Comparison of ENCODE assay signal across 28 cellular contexts in genomic region chr3:66186545-66186944, GRCh38. TPM values are rescaled to one million over a fixed set of nuclear protein-coding genes. Genes with fewer than 3 reads are reported as not detected.
DNase-seq lines count a peak whose midpoint lies in the region; ATAC-seq, FAIRE-seq and TF ChIP-seq lines count a peak whose summit lies in the region.
"Had no signal": no experiment of that assay in that cellular context is flagged by ENCODE, and none has a peak within 500 bp of the region (broad histone marks: within the 10 kb centered on the region; RNA-seq: fewer than 3 reads in every experiment).

No MANE protein-coding gene starts in this region.

- H3K4me1 ChIP-seq in left ventricle myocardium inferior (peaks cover 20% of the 10 kb centered on the region), HepG2 (ENCODE audit: insufficient read depth, low read length) (no peaks in the 10 kb centered on the region), right lobe of liver (no peaks in the 10 kb centered on the region), endodermal cell (ENCODE audit: control insufficient read depth, insufficient read depth, low read length) (no peaks in the 10 kb centered on the region)
- H3K4me1 ChIP-seq: BE2C, BLaER1 had no signal

- no peaks in the 10 kb centered on the region for H3K27me3 Mint-ChIP-seq in endodermal cell (ENCODE audit: insufficient read depth)
- H3K27me3 Mint-ChIP-seq in stimulated activated memory B cell treated with anti-CD40 and anti-IgM and Interleukin-4, amounts not matched to agents 10 μg/mL and 1 μg/mL and 100 μg/mL, for 72 hours: peaks cover 22% of the 10 kb centered on the region

- no peak for FAIRE-seq in HepG2 (lab: Jason Lieb, UNC)
- FAIRE-seq: A204.1, GM12891, GM19239 had no signal

- intact Hi-C loops in left ventricle myocardium inferior (cut with micrococcal nuclease): no loop called here
- intact Hi-C loops in Right ventricle myocardium superior (cut with DNase I): no loop called here
- intact Hi-C loops in HepG2 (cut with micrococcal nuclease; ENCODE audit: unreplicated experiment): no loop called here
- intact Hi-C loops in right lobe of liver (cut with DNase I): no loop called here

- no TSS peak for BruUV-seq in HepG2 (replicated peaks; lab: Mats Ljungman, UMichigan)

- no peak for TF ChIP-seq CTCF in left ventricle myocardium inferior (IDR thresholded peaks at IDR 0.05; ENCODE audit: borderline replicate concordance)
- no peak for TF ChIP-seq CTCF in HepG2 (CRISPR knock-in tag; IDR thresholded peaks at IDR 0.05)
- no peak for TF ChIP-seq CTCF in right lobe of liver (IDR thresholded peaks at IDR 0.05)
- TF ChIP-seq CTCF in endodermal cell (conservative IDR thresholded peaks at IDR 0.05): no peak

- H3K4me1 Mint-ChIP-seq in endodermal cell: no peaks in the 10 kb centered on the region
- no peaks in the 10 kb centered on the region for H3K4me1 Mint-ChIP-seq in stimulated activated memory B cell treated with anti-CD40 and anti-IgM and Interleukin-4, amounts not matched to agents 10 μg/mL and 1 μg/mL and 100 μg/mL, for 72 hours
- H3K4me1 Mint-ChIP-seq: CD14-positive monocyte; CD4-positive, CD25-positive, alpha-beta regulatory T cell; CD8-positive, alpha-beta memory T cell had no signal

- no peak for ATAC-seq in Right ventricle myocardium superior (ENCODE audit: poor library complexity)
- no peak for ATAC-seq in HepG2
- no peak for ATAC-seq in right lobe of liver
- ATAC-seq in stimulated activated memory B cell treated with anti-CD40 and anti-IgM and Interleukin-4, amounts not matched to agents 10 μg/mL and 1 μg/mL and 100 μg/mL, for 72 hours: peak; percentile 22

- no peak overlapping the region for H3K4me2 ChIP-seq in HepG2 (ENCODE audit: low read depth, low read length)
- H3K4me2 ChIP-seq: BLaER1 had no signal

- no peak overlapping the region for H3K9ac ChIP-seq in HepG2 (ENCODE audit: insufficient read depth, low read depth, low read length)
- H3K9ac ChIP-seq in endodermal cell (ENCODE audit: extremely low read depth, low read length, poor library complexity, severe bottlenecking): no peak overlapping the region
- H3K9ac ChIP-seq: BLaER1 had no signal

- no peaks in the 10 kb centered on the region for H3K9me3 Mint-ChIP-seq in endodermal cell
- peaks cover 18% of the 10 kb centered on the region for H3K9me3 Mint-ChIP-seq in stimulated activated memory B cell treated with anti-CD40 and anti-IgM and Interleukin-4, amounts not matched to agents 10 μg/mL and 1 μg/mL and 100 μg/mL, for 72 hours
- H3K9me3 Mint-ChIP-seq: CD8-positive, alpha-beta memory T cell had no signal

- no peaks in the 10 kb centered on the region for H3K79me2 ChIP-seq in HepG2 (ENCODE audit: insufficient read depth, low read length)

- H3K9me3 ChIP-seq in left ventricle myocardium inferior (replicated peaks) (no peaks in the 10 kb centered on the region), HepG2 (ENCODE audit: low read length) (no peaks in the 10 kb centered on the region), right lobe of liver (no peaks in the 10 kb centered on the region), endodermal cell (ENCODE audit: control insufficient read depth, low read length) (no peaks in the 10 kb centered on the region)
- H3K9me3 ChIP-seq: BE2C, BLaER1 had no signal

- TF ChIP-seq POLR2A in HepG2 (IDR thresholded peaks at IDR 0.05; ENCODE audit: insufficient read depth in 1 of 2, low read depth in 2 of 2, low read length in 2 of 2) (no peak), right lobe of liver (IDR thresholded peaks at IDR 0.05) (no peak)

- CTCF ChIA-PET in HepG2 (lab: Yijun Ruan, JAX; ENCODE audit: low intra/inter-chr PET ratio, low total read pairs): no interaction called here

- no peak for DNase-seq in left ventricle myocardium inferior
- DNase-seq in Right ventricle myocardium superior: no peak
- no peak for DNase-seq in HepG2 (ENCODE audit: low spot score)
- DNase-seq in right lobe of liver: no peak
- peak; percentile 10 for DNase-seq in endodermal cell
- no peak for DNase-seq in NCI-H146 (lab: John Stamatoyannopoulos, UW)
- DNase-seq in mucosa of gallbladder (ENCODE audit: low spot score): no peak
- DNase-seq: 8988T; ACHN; BE2C; C1 segment of cervical spinal cord; CD4-positive, alpha-beta memory T cell; CD4-positive, CD25-positive, alpha-beta regulatory T cell; CD8-positive, alpha-beta memory T cell; COR-L47; DMS 273 treated with DMSO at 0.1 percent for 48 hours; DMS153; DMS53; DMS79; DND-41; EL; GDM1 had no signal

- in situ Hi-C loops in HepG2 (cut with HindIII; ENCODE audit: extremely low pct_ligation_motif_present, low pct_unique_long_range_greater_than_20kb): no loop called here

- H3K36me3 ChIP-seq in left ventricle myocardium inferior (no peaks in the 10 kb centered on the region), HepG2 (replicated peaks in 1 of 2; ENCODE audit: control insufficient read depth in 1 of 2, insufficient read depth in 2 of 2, low read length in 2 of 2) (no peaks in the 10 kb centered on the region), right lobe of liver (no peaks in the 10 kb centered on the region), endodermal cell (ENCODE audit: control insufficient read depth, insufficient read depth, low read length) (no peaks in the 10 kb centered on the region)
- H3K36me3 ChIP-seq: BE2C, BLaER1 had no signal

- no peak overlapping the region for H3K4me3 Mint-ChIP-seq in endodermal cell
- no peak overlapping the region for H3K4me3 Mint-ChIP-seq in stimulated activated memory B cell treated with anti-CD40 and anti-IgM and Interleukin-4, amounts not matched to agents 10 μg/mL and 1 μg/mL and 100 μg/mL, for 72 hours
- H3K4me3 Mint-ChIP-seq: CD14-positive monocyte; CD4-positive, alpha-beta memory T cell; CD4-positive, CD25-positive, alpha-beta regulatory T cell; CD8-positive, alpha-beta memory T cell had no signal

- POLR2A ChIA-PET in HepG2 (lab: Yijun Ruan, JAX): no interaction called here

- H2AFZ ChIP-seq in HepG2 (ENCODE audit: low read length): no peak overlapping the region

- no peaks in the 10 kb centered on the region; the same call in 1 of the 2 replicates for H4K20me1 ChIP-seq in HepG2 (ENCODE audit: insufficient read depth, low read length)
- H4K20me1 ChIP-seq: BLaER1 had no signal

- H3K4me3 ChIP-seq in left ventricle myocardium inferior (no peak overlapping the region), HepG2 (replicated peaks in 1 of 3; ENCODE audit: insufficient read depth in 1 of 3, low read depth in 2 of 3, low read length in 3 of 3) (no peak overlapping the region), right lobe of liver (no peak overlapping the region), endodermal cell (ENCODE audit: low read length) (no peak overlapping the region)
- H3K4me3 ChIP-seq: BLaER1 had no signal

- TF ChIP-seq EP300 in HepG2 (IDR thresholded peaks at IDR 0.05; ENCODE audit: low read depth in 2 of 2, low read length in 2 of 2) (no peak), HepG2 (CRISPR knock-in tag; IDR thresholded peaks at IDR 0.05; ENCODE audit: borderline replicate concordance) (no peak)

- H3K27ac ChIP-seq in left ventricle myocardium inferior (replicated peaks) (peak overlapping the region; percentile 35), HepG2 (ENCODE audit: extremely low read length, insufficient read depth, low read length) (no peak overlapping the region), right lobe of liver (no peak overlapping the region), endodermal cell (ENCODE audit: low read depth, low read length) (no peak overlapping the region)
- H3K27ac ChIP-seq: BLaER1 had no signal

- TF ChIP-seq RAD21 in HepG2 (CRISPR knock-in tag; IDR thresholded peaks at IDR 0.05): no peak

- no peak overlapping the region for H3K27ac Mint-ChIP-seq in endodermal cell
- H3K27ac Mint-ChIP-seq in stimulated activated memory B cell treated with anti-CD40 and anti-IgM and Interleukin-4, amounts not matched to agents 10 μg/mL and 1 μg/mL and 100 μg/mL, for 72 hours: no peak overlapping the region
- H3K27ac Mint-ChIP-seq: CD14-positive monocyte; CD4-positive, alpha-beta memory T cell; CD4-positive, CD25-positive, alpha-beta regulatory T cell had no signal

- H3K27me3 ChIP-seq in left ventricle myocardium inferior (ENCODE audit: low read depth) (no peaks in the 10 kb centered on the region), HepG2 (ENCODE audit: control insufficient read depth in 1 of 2, insufficient read depth in 2 of 2, low read length in 2 of 2) (no peaks in the 10 kb centered on the region), right lobe of liver (no peaks in the 10 kb centered on the region), endodermal cell (ENCODE audit: control insufficient read depth, insufficient read depth, low read length, poor library complexity, severe bottlenecking) (no peaks in the 10 kb centered on the region)
- H3K27me3 ChIP-seq: BE2C, BLaER1 had no signal

- no peaks in the 10 kb centered on the region for H3K36me3 Mint-ChIP-seq in endodermal cell (ENCODE audit: low read depth)
- no peaks in the 10 kb centered on the region for H3K36me3 Mint-ChIP-seq in stimulated activated memory B cell treated with anti-CD40 and anti-IgM and Interleukin-4, amounts not matched to agents 10 μg/mL and 1 μg/mL and 100 μg/mL, for 72 hours
- H3K36me3 Mint-ChIP-seq: CD14-positive monocyte; CD4-positive, alpha-beta memory T cell; CD4-positive, CD25-positive, alpha-beta regulatory T cell had no signal

RNA-seq across cellular contexts. Expression of gene SLC25A26, which starts 34.3 kb away (rescaled TPM):
- total RNA-seq in left ventricle myocardium inferior (40.7 TPM), Right ventricle myocardium superior (51.3 TPM), HepG2 (2016; rRNA removed; fragmentation: Illumina TruSeq; extraction: Trizol) (22.7 and 23.1 TPM in 2 replicates), right lobe of liver (10 to 100 TPM; 11.2 to 17.4 (median 12.8) TPM), endodermal cell (10 to 100 TPM; 20.7 to 22.8 TPM), mucosa of gallbladder (17.1 TPM)
- total RNA-seq in HepG2 (2016; cell fraction: cytosol; rRNA removed; fragmentation: Illumina TruSeq; extraction: Trizol; ENCODE audit: low read depth): 27.5 and 27.9 TPM in 2 replicates
- total RNA-seq in HepG2 (2016; cell fraction: insoluble cytoplasmic fraction; rRNA removed; fragmentation: Illumina TruSeq; extraction: Trizol): 22.2 TPM in 2 replicates
- total RNA-seq in HepG2 (2016; cell fraction: membrane; rRNA removed; fragmentation: Illumina TruSeq; extraction: Trizol): 40.8 TPM in 2 replicates
- 17.3 and 19.7 TPM in 2 replicates for total RNA-seq in HepG2 (2016; cell fraction: nucleus; rRNA removed; fragmentation: Illumina TruSeq; extraction: Trizol)
- polyA plus RNA-seq in HepG2 (2011; rRNA removed): 31.4 and 32.7 TPM in 2 replicates
- 31.5 and 41.4 TPM in 2 replicates for polyA plus RNA-seq in HepG2 (2011; cell fraction: cytosol; rRNA removed)
- polyA plus RNA-seq in HepG2 (2011; cell fraction: nucleus; rRNA removed): 11.7 and 14.0 TPM in 2 replicates
- polyA plus RNA-seq in HepG2 (2012): 22.4 and 22.9 TPM in 2 replicates
- polyA plus RNA-seq in HepG2 (2016; cell fraction: cytosol; fragmentation: Illumina TruSeq; extraction: Trizol; ENCODE audit: low read depth): 31.1 and 35.4 TPM in 2 replicates
- polyA plus RNA-seq in HepG2 (2016; cell fraction: insoluble cytoplasmic fraction; fragmentation: Illumina TruSeq; extraction: Trizol; ENCODE audit: low read depth): 19.7 and 22.1 TPM in 2 replicates
- 35.4 and 35.7 TPM in 2 replicates for polyA plus RNA-seq in HepG2 (2016; cell fraction: membrane; fragmentation: Illumina TruSeq; extraction: Trizol; ENCODE audit: low read depth)
- polyA plus RNA-seq in HepG2 (2016; cell fraction: nucleus; fragmentation: Illumina TruSeq; extraction: Trizol; ENCODE audit: insufficient read depth, low read depth): 19.1 and 20.3 TPM in 2 replicates
- polyA minus RNA-seq in HepG2 (2011; rRNA and poly(A)+ RNA removed; ENCODE audit: low replicate concordance): 13.5 and 16.0 TPM in 2 replicates
- 5.9 and 7.1 TPM in 2 replicates for polyA minus RNA-seq in HepG2 (2011; cell fraction: cytosol; rRNA and poly(A)+ RNA removed)
- 22.5 and 28.8 TPM in 2 replicates for polyA minus RNA-seq in HepG2 (2011; cell fraction: nucleus; rRNA and poly(A)+ RNA removed)
- 24.3 TPM for polyA plus RNA-seq in endodermal cell (2013, experiment 1 of 2)
- 17.2 TPM for polyA plus RNA-seq in endodermal cell (2013, experiment 2 of 2)
